Comparison of ENCODE assay signal across 9 cellular contexts in the genomic region with DNA sequence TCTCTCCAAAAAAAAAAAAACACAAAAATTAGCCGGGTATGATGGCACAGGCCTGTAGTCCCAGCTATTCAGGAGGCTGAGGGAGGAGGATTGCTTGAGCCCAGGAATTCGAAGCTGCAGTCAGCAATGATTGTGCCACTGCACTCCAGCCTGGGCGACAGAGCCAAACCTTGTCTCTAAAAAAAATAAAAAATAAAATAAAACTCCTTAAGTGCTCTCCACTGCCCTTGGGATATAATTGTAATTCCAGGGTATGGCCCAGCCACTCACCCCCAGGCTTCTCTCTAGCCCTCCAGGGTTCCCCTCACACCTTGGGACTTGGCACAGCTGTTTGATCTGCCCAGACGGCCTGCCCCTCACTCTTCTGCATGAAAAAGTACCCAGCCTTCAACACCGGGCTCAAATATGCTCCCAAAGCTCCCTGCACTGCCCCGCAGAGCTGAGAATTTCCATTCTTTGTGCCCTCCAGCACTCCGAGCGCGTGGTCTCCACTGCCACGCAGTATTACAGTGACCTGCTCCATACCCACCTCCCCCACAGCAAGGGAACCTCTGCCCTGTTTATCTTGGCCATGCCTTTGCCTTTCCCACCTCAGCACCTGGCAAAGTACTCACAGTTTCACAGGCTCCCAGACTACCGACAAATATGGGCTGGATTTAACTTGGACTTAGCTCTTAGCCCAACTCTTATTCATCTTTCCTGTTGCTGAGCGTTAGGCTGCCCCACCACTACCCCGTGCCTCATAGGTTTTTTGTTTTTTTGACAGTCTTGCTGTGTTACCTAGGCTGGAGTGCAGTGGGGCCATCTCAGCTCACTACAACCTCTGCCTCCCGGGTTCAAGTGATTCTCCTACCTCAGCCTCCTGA. TPM values are rescaled to one million over a fixed set of nuclear protein-coding genes. Genes with fewer than 3 reads are reported as not detected.
DNase-seq lines count a peak whose midpoint lies in the region; ATAC-seq lines count a peak whose summit lies in the region.
"Had no signal": no experiment of that assay in that cellular context is flagged by ENCODE, and none has a peak within 500 bp of the region (broad histone marks: within the 10 kb centered on the region; RNA-seq: fewer than 3 reads in every experiment).

No MANE protein-coding gene starts in this region.

- no peaks in the 10 kb centered on the region for H3K9me3 Mint-ChIP-seq in T-helper 1 cell treated with Interleukin-12 subunit alpha and Interleukin-12 subunit beta and Interleukin-4 antibody, amounts not matched to agents 30 μg/mL and 1 μg/mL, for 36 hours
- H3K9me3 Mint-ChIP-seq in activated T-helper 17 cell treated with anti-CD3 and anti-CD28 coated beads, Interleukin-2, amount 50 U/mL, for 72 hours = no peaks in the 10 kb centered on the region

- peak overlapping the region; percentile 60 for H3K27ac Mint-ChIP-seq in T-helper 1 cell treated with Interleukin-12 subunit alpha and Interleukin-12 subunit beta and Interleukin-4 antibody, amounts not matched to agents 30 μg/mL and 1 μg/mL, for 36 hours
- peak overlapping the region; percentile 8 for H3K27ac Mint-ChIP-seq in activated T-helper 17 cell treated with anti-CD3 and anti-CD28 coated beads, Interleukin-2, amount 50 U/mL, for 72 hours
- H3K27ac Mint-ChIP-seq: activated CD8-positive, alpha-beta memory T cell treated with anti-CD3 and anti-CD28 coated beads, Interleukin-2, amount 10 ng/mL, durations not matched to agents 7 days and 5 days had no signal

- H3K4me1 ChIP-seq in stomach smooth muscle (ENCODE audit: control insufficient read depth, insufficient read depth, low read length) = peaks cover 36% of the 10 kb centered on the region

- H3K4me3 Mint-ChIP-seq in T-helper 1 cell treated with Interleukin-12 subunit alpha and Interleukin-12 subunit beta and Interleukin-4 antibody, amounts not matched to agents 30 μg/mL and 1 μg/mL, for 36 hours = no peak overlapping the region
- H3K4me3 Mint-ChIP-seq in activated T-helper 17 cell treated with anti-CD3 and anti-CD28 coated beads, Interleukin-2, amount 50 U/mL, for 72 hours = no peak overlapping the region
- H3K4me3 Mint-ChIP-seq: activated CD8-positive, alpha-beta memory T cell treated with anti-CD3 and anti-CD28 coated beads, Interleukin-2, amount 10 ng/mL, durations not matched to agents 7 days and 5 days had no signal

- no peaks in the 10 kb centered on the region for H3K36me3 ChIP-seq in stomach smooth muscle (ENCODE audit: control insufficient read depth in 2 of 2, insufficient read depth in 2 of 2, low read length in 2 of 2)

- no peaks in the 10 kb centered on the region for H3K27me3 ChIP-seq in stomach smooth muscle (ENCODE audit: control insufficient read depth in 1 of 2, insufficient read depth in 2 of 2, low read length in 2 of 2)

- no peak overlapping the region for H3K4me3 ChIP-seq in stomach smooth muscle (ENCODE audit: low read length in 2 of 2)

- DNase-seq in T-helper 1 cell (no peak), left colon (peak; percentile 57 to 74), AG08395 (ENCODE audit: low spot score) (no peak)
- DNase-seq: activated CD8-positive, alpha-beta memory T cell treated with anti-CD3 and anti-CD28 coated beads, Interleukin-2, amount 10 ng/mL, durations not matched to agents 7 days and 5 days had no signal

- H3K4me1 Mint-ChIP-seq in T-helper 1 cell treated with Interleukin-12 subunit alpha and Interleukin-12 subunit beta and Interleukin-4 antibody, amounts not matched to agents 30 μg/mL and 1 μg/mL, for 36 hours (ENCODE audit: low read depth) = peaks cover 43% of the 10 kb centered on the region
- H3K4me1 Mint-ChIP-seq in activated T-helper 17 cell treated with anti-CD3 and anti-CD28 coated beads, Interleukin-2, amount 50 U/mL, for 72 hours = peaks cover 24% of the 10 kb centered on the region

- no peak for ATAC-seq in activated T-helper 17 cell treated with anti-CD3 and anti-CD28 coated beads, Interleukin-2, amount 50 U/mL, for 72 hours (replicated peaks)
- ATAC-seq in left colon = peak; percentile 66
- ATAC-seq in HG03457 (IDR thresholded peaks at IDR 0.05; ENCODE audit: unreplicated experiment) = no peak
- no peak for ATAC-seq in GM18867 (IDR thresholded peaks at IDR 0.05; ENCODE audit: unreplicated experiment)
- ATAC-seq: activated CD8-positive, alpha-beta memory T cell treated with anti-CD3 and anti-CD28 coated beads, Interleukin-2, amount 10 ng/mL, durations not matched to agents 7 days and 5 days had no signal

- no peaks in the 10 kb centered on the region for H3K9me3 ChIP-seq in stomach smooth muscle (ENCODE audit: control insufficient read depth in 2 of 2, low read length in 2 of 2)

- peak overlapping the region in 1 of 2 donors; percentile 13 for H3K9ac ChIP-seq in stomach smooth muscle (ENCODE audit: low read length in 2 of 2)

- no peaks in the 10 kb centered on the region for H3K27me3 Mint-ChIP-seq in T-helper 1 cell treated with Interleukin-12 subunit alpha and Interleukin-12 subunit beta and Interleukin-4 antibody, amounts not matched to agents 30 μg/mL and 1 μg/mL, for 36 hours (ENCODE audit: low read depth)
- no peaks in the 10 kb centered on the region for H3K27me3 Mint-ChIP-seq in activated T-helper 17 cell treated with anti-CD3 and anti-CD28 coated beads, Interleukin-2, amount 50 U/mL, for 72 hours
- H3K27me3 Mint-ChIP-seq: activated CD8-positive, alpha-beta memory T cell treated with anti-CD3 and anti-CD28 coated beads, Interleukin-2, amount 10 ng/mL, durations not matched to agents 7 days and 5 days had no signal

- no peaks in the 10 kb centered on the region for H3K36me3 Mint-ChIP-seq in T-helper 1 cell treated with Interleukin-12 subunit alpha and Interleukin-12 subunit beta and Interleukin-4 antibody, amounts not matched to agents 30 μg/mL and 1 μg/mL, for 36 hours (ENCODE audit: low read depth)
- H3K36me3 Mint-ChIP-seq in activated T-helper 17 cell treated with anti-CD3 and anti-CD28 coated beads, Interleukin-2, amount 50 U/mL, for 72 hours (ENCODE audit: low read depth) = no peaks in the 10 kb centered on the region
- H3K36me3 Mint-ChIP-seq: activated CD8-positive, alpha-beta memory T cell treated with anti-CD3 and anti-CD28 coated beads, Interleukin-2, amount 10 ng/mL, durations not matched to agents 7 days and 5 days had no signal

- H3K27ac ChIP-seq in stomach smooth muscle (ENCODE audit: low read length) = peak overlapping the region; percentile 18

- intact Hi-C loops in left colon (cut with DNase I, micrococcal nuclease) = no loop called here

RNA-seq across cellular contexts. Expression of gene FTH1, which starts 7.6 kb away (rescaled TPM):
- total RNA-seq in activated T-helper 17 cell treated with anti-CD3 and anti-CD28 coated beads, Interleukin-2, amount 50 U/mL, for 72 hours = 1,000 to 10,000 TPM in 1 of 2 donors, 100 to 1,000 TPM in 1; 701 to 1,114 TPM
- total RNA-seq in left colon = 1,000 to 10,000 TPM; 4,322 to 5,591 TPM

RNA-seq across cellular contexts. Expression of gene BEST1, which starts 24.8 kb away (rescaled TPM):
- total RNA-seq in activated T-helper 17 cell treated with anti-CD3 and anti-CD28 coated beads, Interleukin-2, amount 50 U/mL, for 72 hours = under 1 TPM; 0.05 to 0.24 TPM
- 1 to 10 TPM in 1 of 2 donors, under 1 TPM in 1; 0.64 to 1.6 TPM for total RNA-seq in left colon
- total RNA-seq: activated CD8-positive, alpha-beta memory T cell treated with anti-CD3 and anti-CD28 coated beads, Interleukin-2, amount 10 ng/mL, durations not matched to agents 7 days and 5 days had no signal

RNA-seq across cellular contexts. Expression of gene RAB3IL1, which starts 57.6 kb away (rescaled TPM):
- not detected for total RNA-seq in activated T-helper 17 cell treated with anti-CD3 and anti-CD28 coated beads, Interleukin-2, amount 50 U/mL, for 72 hours
- 1 to 10 TPM; 3.1 to 7.0 TPM for total RNA-seq in left colon
- total RNA-seq: activated CD8-positive, alpha-beta memory T cell treated with anti-CD3 and anti-CD28 coated beads, Interleukin-2, amount 10 ng/mL, durations not matched to agents 7 days and 5 days had no signal

Comparison
In these comparisons a context has a peak if more than half of its experiments do, and no peak if none do; other contexts are left out.
1. DNase-seq: peak in left colon (2 of 2); none in T-helper 1 cell (0 of 5) and AG08395 (single experiment).